ENCODE assay signal across 8 cellular contexts in the genomic region with DNA sequence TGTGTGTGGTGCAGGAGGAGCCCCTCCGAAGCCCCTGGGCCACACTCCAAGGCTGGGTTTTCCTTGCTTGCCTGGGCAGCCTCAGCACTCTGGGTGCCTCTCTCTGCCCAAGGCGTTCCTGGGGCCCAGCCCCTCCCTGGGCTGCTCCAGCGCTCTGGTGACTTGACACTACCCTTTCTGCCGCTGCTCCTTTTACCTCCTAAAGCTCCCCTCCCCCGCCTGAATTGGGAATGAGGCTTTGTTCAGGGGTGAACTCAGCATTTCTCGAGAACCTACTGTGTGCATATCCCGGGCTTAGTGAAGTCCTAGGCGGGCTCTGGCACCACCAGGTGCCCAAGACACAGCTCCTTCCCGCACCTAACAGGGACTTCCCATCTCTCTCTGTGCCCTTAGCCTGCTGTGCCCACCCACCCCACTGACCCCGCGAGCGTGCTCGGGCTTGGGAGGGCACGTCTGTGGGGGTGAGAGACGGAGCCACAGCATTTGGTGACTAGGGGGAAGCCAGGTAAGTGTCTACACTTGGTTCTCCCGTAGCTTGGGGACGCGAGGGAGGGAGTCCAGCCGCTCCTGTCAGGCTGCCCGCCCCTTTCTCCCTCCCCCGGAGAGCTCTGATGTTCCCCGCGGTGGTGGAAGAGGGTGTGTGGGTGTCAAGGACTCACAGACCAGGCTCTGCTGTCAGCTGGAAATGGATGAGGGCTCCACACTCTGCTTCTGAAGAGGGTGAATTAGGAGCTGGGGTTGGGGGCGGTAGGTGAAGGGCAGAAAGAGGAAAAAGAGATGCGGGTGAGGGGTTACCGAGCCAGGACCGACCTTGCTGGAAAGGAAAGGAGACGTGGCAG. TPM values are rescaled to one million over a fixed set of nuclear protein-coding genes. Genes with fewer than 3 reads are reported as not detected.
DNase-seq lines count a peak whose midpoint lies in the region; ATAC-seq and TF ChIP-seq lines count a peak whose summit lies in the region.

No MANE protein-coding gene starts in this region.

- H3K27ac Mint-ChIP-seq in stimulated activated naive CD8-positive, alpha-beta T cell treated with anti-CD3 and anti-CD28 coated beads, Interleukin-15, Interleukin-2, amounts not matched to agents 100 ng/mL and 50 ng/mL, for 24 hours = peak overlapping the region; percentile 85

- no peaks in the 10 kb centered on the region for H3K36me3 Mint-ChIP-seq in stimulated activated naive CD8-positive, alpha-beta T cell treated with anti-CD3 and anti-CD28 coated beads, Interleukin-15, Interleukin-2, amounts not matched to agents 100 ng/mL and 50 ng/mL, for 24 hours (ENCODE audit: low read depth)

- H3K4me3 ChIP-seq in GM12865 (ENCODE audit: low read depth, low read length) (peak overlapping the region; percentile 72), left lung (peak overlapping the region; percentile 28 to 80)

- peaks cover 53% of the 10 kb centered on the region for H3K4me1 Mint-ChIP-seq in stimulated activated naive CD8-positive, alpha-beta T cell treated with anti-CD3 and anti-CD28 coated beads, Interleukin-15, Interleukin-2, amounts not matched to agents 100 ng/mL and 50 ng/mL, for 24 hours (ENCODE audit: low read depth)

- no peaks in the 10 kb centered on the region for H3K9me3 ChIP-seq in left lung

- ATAC-seq in left lung (peak; percentile 37), GM18868 (IDR thresholded peaks at IDR 0.05; ENCODE audit: unreplicated experiment) (no peak)

- in situ Hi-C loops in SK-MEL-5 (cut with HindIII; ENCODE audit: low pct_unique_long_range_greater_than_20kb, low sequenced_read_pairs) = no loop called here

- H3K27me3 ChIP-seq in left lung = peaks cover 23 to 70% of the 10 kb centered on the region in 2 donors

- H3K9me3 Mint-ChIP-seq in stimulated activated naive CD8-positive, alpha-beta T cell treated with anti-CD3 and anti-CD28 coated beads, Interleukin-15, Interleukin-2, amounts not matched to agents 100 ng/mL and 50 ng/mL, for 24 hours = no peaks in the 10 kb centered on the region

- TF ChIP-seq CTCF in GM12865 (IDR thresholded peaks at IDR 0.05; ENCODE audit: insufficient read depth, low read depth, low read length, missing control alignments) (no peak), left lung (IDR thresholded peaks at IDR 0.05) (no peak)

- H3K4me3 Mint-ChIP-seq in stimulated activated naive CD8-positive, alpha-beta T cell treated with anti-CD3 and anti-CD28 coated beads, Interleukin-15, Interleukin-2, amounts not matched to agents 100 ng/mL and 50 ng/mL, for 24 hours = peak overlapping the region; percentile 85

- peaks cover 25 to 51% of the 10 kb centered on the region in 2 donors for H3K4me1 ChIP-seq in left lung

- DNase-seq in AG08395 (ENCODE audit: low spot score) (peak; percentile 50), GM12865 (ENCODE audit: low read depth) (peak; percentile 31), SK-MEL-5 (ENCODE audit: low read depth, low spot score) (peak; percentile 22), left lung (peak; percentile 63 to 75), GDM1 (lab: John Stamatoyannopoulos, UW) (no peak)

- intact Hi-C loops in left lung (cut with DNase I) = no loop called here

- no peaks in the 10 kb centered on the region for H3K36me3 ChIP-seq in left lung

- H3K27ac ChIP-seq in cingulate gyrus (ENCODE audit: low read depth, low read length) (peak overlapping the region; percentile 47), left lung (no peak overlapping the region)

- H3K27me3 Mint-ChIP-seq in stimulated activated naive CD8-positive, alpha-beta T cell treated with anti-CD3 and anti-CD28 coated beads, Interleukin-15, Interleukin-2, amounts not matched to agents 100 ng/mL and 50 ng/mL, for 24 hours = peaks cover 37% of the 10 kb centered on the region

RNA-seq across cellular contexts. Expression of a gene that starts 1.1 kb away (rescaled TPM):
- total RNA-seq in SK-MEL-5 (2014; rRNA removed; shearing (Covaris generic)) = 9.1 and 10.7 TPM in 2 replicates
- polyA plus RNA-seq in SK-MEL-5 (2015; cell fraction: cytosol; rRNA removed) = 22.9 and 28.1 TPM in 2 replicates
- 25.5 and 38.4 TPM in 2 replicates for polyA plus RNA-seq in SK-MEL-5 (2015; cell fraction: nucleus; rRNA removed)
- 10 to 100 TPM; 23.7 to 27.2 TPM for total RNA-seq in left lung

RNA-seq across cellular contexts. Expression of a gene that starts 31.1 kb away (rescaled TPM):
- total RNA-seq in SK-MEL-5 (2014; rRNA removed; shearing (Covaris generic)) = 15.5 and 16.4 TPM in 2 replicates
- polyA plus RNA-seq in SK-MEL-5 (2015; cell fraction: cytosol; rRNA removed) = 26.1 and 32.7 TPM in 2 replicates
- 3.3 and 4.7 TPM in 2 replicates for polyA plus RNA-seq in SK-MEL-5 (2015; cell fraction: nucleus; rRNA removed)
- total RNA-seq in left lung = 10 to 100 TPM; 15.1 to 20.2 TPM

RNA-seq across cellular contexts. Expression of a gene that starts 34.1 kb away (rescaled TPM):
- 16.6 and 23.3 TPM in 2 replicates for total RNA-seq in SK-MEL-5 (2014; rRNA removed; shearing (Covaris generic))
- polyA plus RNA-seq in SK-MEL-5 (2015; cell fraction: cytosol; rRNA removed) = 43.3 and 48.9 TPM in 2 replicates
- 53.2 and 68.9 TPM in 2 replicates for polyA plus RNA-seq in SK-MEL-5 (2015; cell fraction: nucleus; rRNA removed)
- total RNA-seq in left lung = 100 to 1,000 TPM in 1 of 2 donors, 10 to 100 TPM in 1; 61.9 to 104 TPM

RNA-seq across cellular contexts. Expression of a gene that starts 57.2 kb away (rescaled TPM):
- 39.7 and 41.8 TPM in 2 replicates for total RNA-seq in SK-MEL-5 (2014; rRNA removed; shearing (Covaris generic))
- 17.3 and 27.5 TPM in 2 replicates for polyA plus RNA-seq in SK-MEL-5 (2015; cell fraction: cytosol; rRNA removed)
- 24.5 and 28.3 TPM in 2 replicates for polyA plus RNA-seq in SK-MEL-5 (2015; cell fraction: nucleus; rRNA removed)
- total RNA-seq in left lung = 10 to 100 TPM; 14.2 to 32.2 TPM
